Comparison of ENCODE assay signal across 8 cellular contexts in the genomic region with DNA sequence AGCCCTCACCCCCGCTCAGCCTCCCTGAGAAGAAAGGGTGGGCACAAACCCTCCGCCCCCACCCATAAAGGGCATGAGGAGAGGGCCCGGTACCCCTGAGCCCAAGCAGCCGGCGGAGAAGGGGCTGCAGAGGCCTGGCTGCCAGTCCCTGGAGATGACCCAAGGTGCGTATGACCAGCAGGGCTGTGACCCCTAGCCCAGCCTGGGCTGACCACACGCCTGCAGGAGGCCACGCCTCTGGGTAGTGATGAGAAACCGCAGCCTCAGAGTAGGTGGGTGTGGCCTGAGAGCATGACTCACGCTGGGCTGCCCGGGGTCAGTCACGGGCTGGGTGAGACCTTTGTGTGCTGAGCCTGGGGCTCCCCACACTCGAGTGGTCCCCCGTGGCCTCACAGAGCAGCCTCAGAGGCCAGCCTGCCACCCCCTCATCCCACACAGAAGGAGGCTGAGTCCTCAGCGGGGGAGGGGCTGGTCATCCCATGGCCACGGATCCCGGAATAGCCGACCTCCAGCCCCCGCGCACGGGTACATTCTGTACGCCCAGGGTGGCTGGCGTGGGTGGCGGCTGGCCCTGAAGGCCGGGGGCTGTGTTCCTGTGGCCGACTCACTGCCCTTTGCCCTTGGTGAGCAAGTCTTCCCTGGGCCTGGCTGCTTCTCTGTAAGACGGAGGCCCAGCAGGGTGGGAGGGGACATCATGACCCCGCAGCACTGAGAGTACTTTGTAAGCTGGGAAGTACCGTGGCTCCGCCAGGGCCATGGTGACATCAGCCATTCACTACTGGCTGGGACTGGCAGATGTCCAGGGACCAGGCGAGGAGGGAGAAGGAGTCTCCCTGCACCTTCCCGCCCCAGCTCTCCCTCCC.
DNase-seq lines count a peak whose midpoint lies in the region; ATAC-seq and TF ChIP-seq lines count a peak whose summit lies in the region.

No MANE protein-coding gene starts in this region.

- H3K4me1 ChIP-seq in SJCRH30 (peaks cover 59% of the 10 kb centered on the region), transverse colon (peaks cover 10 to 18% (median 12%) of the 10 kb centered on the region in 4 donors)

- TF ChIP-seq POLR2A in transverse colon (IDR thresholded peaks at IDR 0.05): no peak

- H3K27ac ChIP-seq in SJCRH30: peak overlapping the region; percentile 98
- peak overlapping the region; percentile 55 to 81 (median 70) for H3K27ac ChIP-seq in transverse colon

- intact Hi-C loops in activated CD4-positive, alpha-beta T cell treated with anti-CD3 and anti-CD28 coated beads, Interleukin-2, amount 10 ng/mL, durations not matched to agents 24 days and 14 days (cut with micrococcal nuclease): no loop called here
- intact Hi-C loops in transverse colon (cut with DNase I; ENCODE audit: low total_unique reads): no loop called here

- H3K27me3 ChIP-seq in SJCRH30 (no peaks in the 10 kb centered on the region), transverse colon (no peaks in the 10 kb centered on the region)

- peak overlapping the region; percentile 56 for H3K4me3 ChIP-seq in SJCRH30
- no peak overlapping the region for H3K4me3 ChIP-seq in epithelial cell of proximal tubule (ENCODE audit: low read depth, low read length)
- no peak overlapping the region for H3K4me3 ChIP-seq in transverse colon

- H3K27me3 Mint-ChIP-seq in activated CD4-positive, alpha-beta T cell treated with anti-CD3 and anti-CD28 coated beads, Interleukin-2, amount 10 ng/mL, durations not matched to agents 24 days and 14 days: no peaks in the 10 kb centered on the region

- no peak overlapping the region for H3K4me3 Mint-ChIP-seq in activated CD4-positive, alpha-beta T cell treated with anti-CD3 and anti-CD28 coated beads, Interleukin-2, amount 10 ng/mL, durations not matched to agents 24 days and 14 days

- H3K27ac Mint-ChIP-seq in activated CD4-positive, alpha-beta T cell treated with anti-CD3 and anti-CD28 coated beads, Interleukin-2, amount 10 ng/mL, durations not matched to agents 24 days and 14 days: no peak overlapping the region

- TF ChIP-seq CTCF in epithelial cell of proximal tubule (conservative IDR thresholded peaks at IDR 0.05; ENCODE audit: low read depth, low read length) (no peak), transverse colon (IDR thresholded peaks at IDR 0.05) (no peak)

- no peaks in the 10 kb centered on the region for H3K9me3 ChIP-seq in SJCRH30 (replicated peaks)
- no peaks in the 10 kb centered on the region for H3K9me3 ChIP-seq in transverse colon

- no peaks in the 10 kb centered on the region for H3K9me3 Mint-ChIP-seq in activated CD4-positive, alpha-beta T cell treated with anti-CD3 and anti-CD28 coated beads, Interleukin-2, amount 10 ng/mL, durations not matched to agents 24 days and 14 days

- peak; percentile 63 for TF ChIP-seq EP300 in transverse colon (IDR thresholded peaks at IDR 0.05; ENCODE audit: low read depth)

- in situ Hi-C loops in transverse colon (cut with MboI; ENCODE audit: low pct_ligation_motif_present in 1 of 4, low pct_unique_long_range_greater_than_20kb in 1 of 4, low sequenced_read_pairs in 3 of 4): no loop called here

- H3K4me1 Mint-ChIP-seq in activated CD4-positive, alpha-beta T cell treated with anti-CD3 and anti-CD28 coated beads, Interleukin-2, amount 10 ng/mL, durations not matched to agents 24 days and 14 days: no peaks in the 10 kb centered on the region

- no peak for ATAC-seq in GM19463 (IDR thresholded peaks at IDR 0.05; ENCODE audit: unreplicated experiment)
- ATAC-seq in HG03139 (IDR thresholded peaks at IDR 0.05; ENCODE audit: unreplicated experiment): no peak

- peak; percentile 46 for DNase-seq in activated CD4-positive, alpha-beta T cell treated with anti-CD3 and anti-CD28 coated beads, Interleukin-2, amount 10 ng/mL, durations not matched to agents 24 days and 14 days
- DNase-seq in activated CD4-positive, alpha-beta T cell treated with anti-CD3 and anti-CD28 coated beads for 4 hours: no peak
- DNase-seq in SJCRH30 (peak; percentile 92 to 93), epithelial cell of proximal tubule (ENCODE audit: low read depth) (peak; percentile 72), middle frontal gyrus (ENCODE audit: extremely low spot score, low spot score) (peak; percentile 66), transverse colon (peak; percentile 73)

- no peaks in the 10 kb centered on the region for H3K36me3 ChIP-seq in SJCRH30
- H3K36me3 ChIP-seq in transverse colon: no peaks in the 10 kb centered on the region

- H3K36me3 Mint-ChIP-seq in activated CD4-positive, alpha-beta T cell treated with anti-CD3 and anti-CD28 coated beads, Interleukin-2, amount 10 ng/mL, durations not matched to agents 24 days and 14 days (ENCODE audit: low read depth): no peaks in the 10 kb centered on the region

- 24% methylated on average over 32 of the region's 32 CpGs; no CpG with 5 or more reads in 1 of the 2 donors for WGBS in transverse colon (ENCODE audit: low coverage in 1 of 2), 2 donors

Comparison
In these comparisons a context has a peak if more than half of its experiments do, and no peak if none do; other contexts are left out.
1. DNase-seq: peak in activated CD4-positive, alpha-beta T cell treated with anti-CD3 and anti-CD28 coated beads, Interleukin-2, amount 10 ng/mL, durations not matched to agents 24 days and 14 days (single experiment), SJCRH30 (2 of 2), epithelial cell of proximal tubule (single experiment), middle frontal gyrus (single experiment) and transverse colon (single experiment); none in activated CD4-positive, alpha-beta T cell treated with anti-CD3 and anti-CD28 coated beads for 4 hours (0 of 2).